Comparison of ENCODE assay signal across 8 cellular contexts in genomic region chr15:77418341-77419049, GRCh38. TPM values are rescaled to one million over a fixed set of nuclear protein-coding genes. Genes with fewer than 3 reads are reported as not detected.
DNase-seq lines count a peak whose midpoint lies in the region; ATAC-seq and TF ChIP-seq lines count a peak whose summit lies in the region.

No MANE protein-coding gene starts in this region.

- no peak for ATAC-seq in right lobe of liver
- no peak for ATAC-seq in GM19035 (IDR thresholded peaks at IDR 0.05; ENCODE audit: unreplicated experiment)

- intact Hi-C loops in ascending aorta (cut with DNase I) (loop anchor here (2.0 to 10.0 kb wide), 2 partner anchors 78 to 656 kb away; partner anchors contain the start of gene TBC1D2B), right lobe of liver (cut with DNase I) (no loop called here)

- TF ChIP-seq POLR2A in right lobe of liver (IDR thresholded peaks at IDR 0.05) (no peak), tibial nerve (IDR thresholded peaks at IDR 0.05) (no peak)

- no peak for TF ChIP-seq EP300 in tibial nerve (IDR thresholded peaks at IDR 0.05)

- H3K36me3 Mint-ChIP-seq in activated T-cell treated with anti-CD3 and anti-CD28 coated beads, Interleukin-2, amount 50 U/mL, for 24 hours (ENCODE audit: low read depth): peaks cover 16% of the 10 kb centered on the region

- peak overlapping the region; percentile 91 to 97 for H3K27ac ChIP-seq in ascending aorta
- peak overlapping the region in 1 of 3 donors; percentile 95 for H3K27ac ChIP-seq in right lobe of liver
- peak overlapping the region in 3 of 4 donors; percentile 93 to 99 (median 96) for H3K27ac ChIP-seq in tibial nerve

- no peaks in the 10 kb centered on the region for H3K9me3 Mint-ChIP-seq in activated T-cell treated with anti-CD3 and anti-CD28 coated beads, Interleukin-2, amount 50 U/mL, for 24 hours

- no peak for DNase-seq in activated T-cell treated with anti-CD3 and anti-CD28 coated beads, Interleukin-2, amount 50 U/mL, for 24 hours
- no peak for DNase-seq in activated T-cell treated with anti-CD3 and anti-CD28 coated beads, Interleukin-2, amount 50 U/mL, for 1 hour
- no peak for DNase-seq in ascending aorta (ENCODE audit: low spot score in 2 of 2)
- DNase-seq in right lobe of liver: no peak
- no peak for DNase-seq in tibial nerve (ENCODE audit: low spot score in 2 of 2)
- DNase-seq in MV-4-11 (lab: John Stamatoyannopoulos, UW): no peak
- no peak for DNase-seq in NCI-H748 treated with DMSO at 0.1 percent for 48 hours (lab: John Stamatoyannopoulos, UW)

- H3K4me3 ChIP-seq in ascending aorta: peak overlapping the region; percentile 76 to 99
- peak overlapping the region; percentile 65 to 75 (median 68) for H3K4me3 ChIP-seq in right lobe of liver
- H3K4me3 ChIP-seq in tibial nerve: peak overlapping the region; percentile 81 to 91 (median 84)

- no peaks in the 10 kb centered on the region for H3K27me3 ChIP-seq in ascending aorta
- H3K27me3 ChIP-seq in right lobe of liver: no peaks in the 10 kb centered on the region
- no peaks in the 10 kb centered on the region for H3K27me3 ChIP-seq in tibial nerve

- H3K27me3 Mint-ChIP-seq in activated T-cell treated with anti-CD3 and anti-CD28 coated beads, Interleukin-2, amount 50 U/mL, for 24 hours: no peaks in the 10 kb centered on the region

- H3K4me1 Mint-ChIP-seq in activated T-cell treated with anti-CD3 and anti-CD28 coated beads, Interleukin-2, amount 50 U/mL, for 24 hours (ENCODE audit: low read depth): peaks cover 39% of the 10 kb centered on the region

- H3K4me1 ChIP-seq in ascending aorta: peaks cover 0 to 20% of the 10 kb centered on the region in 2 donors
- peaks cover 0 to 15% (median 3%) of the 10 kb centered on the region in 4 donors for H3K4me1 ChIP-seq in right lobe of liver
- peaks cover 0 to 66% (median 27%) of the 10 kb centered on the region in 4 donors for H3K4me1 ChIP-seq in tibial nerve

- H3K36me3 ChIP-seq in ascending aorta: no peaks in the 10 kb centered on the region
- H3K36me3 ChIP-seq in right lobe of liver: no peaks in the 10 kb centered on the region
- H3K36me3 ChIP-seq in tibial nerve: no peaks in the 10 kb centered on the region

- peak overlapping the region; percentile 87 for H3K4me3 Mint-ChIP-seq in activated T-cell treated with anti-CD3 and anti-CD28 coated beads, Interleukin-2, amount 50 U/mL, for 24 hours

- peak overlapping the region; percentile 91 for H3K27ac Mint-ChIP-seq in activated T-cell treated with anti-CD3 and anti-CD28 coated beads, Interleukin-2, amount 50 U/mL, for 24 hours

- WGBS in right lobe of liver (ENCODE audit: insufficient coverage, low coverage, low lambda C conversion rate, missing lambda C conversion rate): 44% methylated on average over 9 of the region's 9 CpGs
- 21% methylated on average over 9 of the region's 9 CpGs for whole genome bisulfite sequencing in tibial nerve, 2 donors

- TF ChIP-seq CTCF in ascending aorta (IDR thresholded peaks at IDR 0.05) (no peak), right lobe of liver (IDR thresholded peaks at IDR 0.05) (no peak), tibial nerve (IDR thresholded peaks at IDR 0.05) (no peak)

- H3K9me3 ChIP-seq in ascending aorta (no peaks in the 10 kb centered on the region), right lobe of liver (no peaks in the 10 kb centered on the region), tibial nerve (no peaks in the 10 kb centered on the region)

RNA-seq across cellular contexts. Expression of gene PEAK1, which starts 1.4 kb away (rescaled TPM):
- 53.7 TPM for total RNA-seq in ascending aorta
- total RNA-seq in right lobe of liver: 10 to 100 TPM in 3 of 6 experiments, 1 to 10 TPM in 3; 5.9 to 18.4 (median 10.1) TPM
- total RNA-seq in tibial nerve: 100 to 1,000 TPM in 2 of 4 donors, 10 to 100 TPM in 2; 78.3 to 112 (median 95.2) TPM

RNA-seq across cellular contexts. Expression of gene HMG20A, which starts 2.2 kb away (rescaled TPM):
- total RNA-seq in ascending aorta: 17.7 TPM
- 10 to 100 TPM; 14.6 to 21.1 (median 19.5) TPM for total RNA-seq in right lobe of liver
- total RNA-seq in tibial nerve: 10 to 100 TPM; 39.6 to 65.1 (median 49.7) TPM
